Comparison of ENCODE assay signal across 1 cellular context in genomic region chr2:86105252-86105968, GRCh38.
TF ChIP-seq lines count a peak whose summit lies in the region.

TSS of gene POLR1A (minus strand) at chr2:86105886. CDS start at chr2:86105776, 110 bp downstream.

TF ChIP-seq in HepG2, 621 proteins besides CTCF, POLR2A, EP300 and RAD21 (continued from another document and continues in another):
- TF ChIP-seq PHF21A (CRISPR knock-in tag; IDR thresholded peaks at IDR 0.05) (no peak), ZFP82 (CRISPR knock-in tag; IDR thresholded peaks at IDR 0.05; ENCODE audit: borderline replicate concordance) (0 out of 2 replicates have a peak, but pooled peaks have one; percentile 29), GMEB2 (CRISPR knock-in tag; IDR thresholded peaks at IDR 0.05; ENCODE audit: low read depth) (no peak), CREM (IDR thresholded peaks at IDR 0.05) (no peak; the same call in none of the 2 replicates), CREM (CRISPR knock-in tag; IDR thresholded peaks at IDR 0.05) (no peak), CBX5 (CRISPR knock-in tag; IDR thresholded peaks at IDR 0.05; ENCODE audit: borderline replicate concordance) (peak; percentile 34; the same call in 1 of the 2 replicates), TCF12 (IDR thresholded peaks at IDR 0.05) (no peak), TCF12 (CRISPR knock-in tag; IDR thresholded peaks at IDR 0.05) (no peak), ZBTB20 (CRISPR knock-in tag; IDR thresholded peaks at IDR 0.05; ENCODE audit: borderline replicate concordance, low read depth) (no peak), ZNF30 (CRISPR knock-in tag; IDR thresholded peaks at IDR 0.05) (no peak), PTBP1 (IDR thresholded peaks at IDR 0.05; ENCODE audit: low read depth, low read length, poor library complexity, severe bottlenecking) (no peak), GATAD1 (CRISPR knock-in tag; IDR thresholded peaks at IDR 0.05) (peak; percentile 11), HNF4A (CRISPR knock-in tag; IDR thresholded peaks at IDR 0.05) (no peak), ZNF282 (IDR thresholded peaks at IDR 0.05; ENCODE audit: partially characterized antibody) (no peak), SMAD1 (CRISPR knock-in tag; IDR thresholded peaks at IDR 0.05; ENCODE audit: borderline replicate concordance, low read depth) (no peak), RFX1 (IDR thresholded peaks at IDR 0.05) (no peak), E2F5 (CRISPR knock-in tag; conservative IDR thresholded peaks at IDR 0.05) (no peak), CEBPB (IDR thresholded peaks at IDR 0.05; ENCODE audit: borderline replicate concordance, low read depth, low read length) (no peak), STAG1 (CRISPR knock-in tag; IDR thresholded peaks at IDR 0.05) (no peak), ZFP36L1 (CRISPR knock-in tag; IDR thresholded peaks at IDR 0.05) (no peak), PCBP2 (optimal IDR thresholded peaks at IDR 0.05; ENCODE audit: low read depth, low read length, poor library complexity, severe bottlenecking) (no peak), RFXANK (CRISPR knock-in tag; IDR thresholded peaks at IDR 0.05) (no peak; the same call in 1 of the 2 replicates), HCFC1 (IDR thresholded peaks at IDR 0.05; ENCODE audit: low read depth, low read length) (peak; percentile 98), ZBTB39 (CRISPR knock-in tag; IDR thresholded peaks at IDR 0.05) (no peak), ZNF468 (CRISPR knock-in tag; IDR thresholded peaks at IDR 0.05) (no peak), SRY (CRISPR knock-in tag; IDR thresholded peaks at IDR 0.05) (no peak), NR3C1 (CRISPR knock-in tag; IDR thresholded peaks at IDR 0.05) (no peak), HDAC2 (CRISPR knock-in tag; IDR thresholded peaks at IDR 0.05) (peak; percentile 49), MXD4 (CRISPR knock-in tag; IDR thresholded peaks at IDR 0.05) (peak; percentile 77), PAXIP1 (CRISPR knock-in tag; conservative IDR thresholded peaks at IDR 0.05) (no peak), NAIF1 (CRISPR knock-in tag; IDR thresholded peaks at IDR 0.05; ENCODE audit: borderline replicate concordance) (peak; percentile 99; the same call in 1 of the 2 replicates), TOPORS (CRISPR knock-in tag; IDR thresholded peaks at IDR 0.05) (no peak), DNMT1 (CRISPR knock-in tag; IDR thresholded peaks at IDR 0.05) (no peak), LRRFIP1 (CRISPR knock-in tag; conservative IDR thresholded peaks at IDR 0.05) (no peak), ZNF678 (CRISPR knock-in tag; IDR thresholded peaks at IDR 0.05) (no peak), RARG (CRISPR knock-in tag; IDR thresholded peaks at IDR 0.05; ENCODE audit: low read depth) (no peak), TRIM24 (CRISPR knock-in tag; IDR thresholded peaks at IDR 0.05) (no peak), FOXK2 (IDR thresholded peaks at IDR 0.05) (no peak), GTF3A (CRISPR knock-in tag; conservative IDR thresholded peaks at IDR 0.05) (no peak; the same call in 1 of the 2 replicates), HOXA3 (CRISPR knock-in tag; IDR thresholded peaks at IDR 0.05) (no peak), ISL2 (CRISPR knock-in tag; IDR thresholded peaks at IDR 0.05) (no peak), TOE1 (CRISPR knock-in tag; IDR thresholded peaks at IDR 0.05) (0 out of 2 replicates have a peak, but pooled peaks have one; percentile 0), ZNF17 (CRISPR knock-in tag; IDR thresholded peaks at IDR 0.05) (no peak), PITX1 (CRISPR knock-in tag; IDR thresholded peaks at IDR 0.05) (peak; percentile 57; the same call in 1 of the 2 replicates), KLF15 (CRISPR knock-in tag; IDR thresholded peaks at IDR 0.05; ENCODE audit: borderline replicate concordance) (no peak), MAX (IDR thresholded peaks at IDR 0.05) (no peak; the same call in none of the 2 replicates), ZNF501 (CRISPR knock-in tag; IDR thresholded peaks at IDR 0.05) (no peak), MED8 (CRISPR knock-in tag; IDR thresholded peaks at IDR 0.05; ENCODE audit: insufficient replicate concordance) (no peak), ZNF326 (CRISPR knock-in tag; IDR thresholded peaks at IDR 0.05; ENCODE audit: borderline replicate concordance) (no peak), ZFAT (CRISPR knock-in tag; conservative IDR thresholded peaks at IDR 0.05) (no peak), ARNTL (CRISPR knock-in tag; IDR thresholded peaks at IDR 0.05) (no peak), ZNF235 (CRISPR knock-in tag; IDR thresholded peaks at IDR 0.05; ENCODE audit: borderline replicate concordance) (no peak), ZNF503 (CRISPR knock-in tag; IDR thresholded peaks at IDR 0.05) (no peak), ZNF124 (CRISPR knock-in tag; IDR thresholded peaks at IDR 0.05) (peak; percentile 67; the same call in 1 of the 2 replicates), NCOA5 (CRISPR knock-in tag; IDR thresholded peaks at IDR 0.05) (no peak), ATF6 (CRISPR knock-in tag; conservative IDR thresholded peaks at IDR 0.05) (peak; percentile 86; the same call in 1 of the 2 replicates), ZNF709 (CRISPR knock-in tag; IDR thresholded peaks at IDR 0.05) (peak; percentile 14; the same call in 1 of the 2 replicates), KDM3A (CRISPR knock-in tag; IDR thresholded peaks at IDR 0.05; ENCODE audit: low read depth) (no peak), ZFP91 (CRISPR knock-in tag; IDR thresholded peaks at IDR 0.05; ENCODE audit: borderline replicate concordance) (no peak), ZBTB42 (CRISPR knock-in tag; IDR thresholded peaks at IDR 0.05) (no peak), MIXL1 (CRISPR knock-in tag; IDR thresholded peaks at IDR 0.05) (no peak), ZSCAN22 (CRISPR knock-in tag; IDR thresholded peaks at IDR 0.05) (no peak)
